ENCODE assay signal across 11 cellular contexts in genomic region chr1:53172751-53173498, GRCh38. TPM values are rescaled to one million over a fixed set of nuclear protein-coding genes. Genes with fewer than 3 reads are reported as not detected.
DNase-seq lines count a peak whose midpoint lies in the region; ATAC-seq and TF ChIP-seq lines count a peak whose summit lies in the region.
"Had no signal": no experiment of that assay in that cellular context is flagged by ENCODE, and none has a peak within 500 bp of the region (broad histone marks: within the 10 kb centered on the region; RNA-seq: fewer than 3 reads in every experiment).

No MANE protein-coding gene starts in this region.

- peak; percentile 83 for ATAC-seq in central memory CD8-positive, alpha-beta T cell (replicated peaks; ENCODE audit: extremely low read depth, poor library complexity, severe bottlenecking)
- no peak for ATAC-seq in body of pancreas

- H3K4me1 ChIP-seq in rectal smooth muscle tissue (ENCODE audit: control insufficient read depth, insufficient read depth, low read length) (peaks cover 14% of the 10 kb centered on the region), body of pancreas (peaks cover 27% of the 10 kb centered on the region)

- DNase-seq in DMS153 (lab: John Stamatoyannopoulos, UW) (peak; percentile 30), DMS153 treated with DMSO at 0.1 percent for 48 hours (lab: John Stamatoyannopoulos, UW; ENCODE audit: unreplicated experiment) (no peak), NCI-H1694 treated with DMSO at 0.1 percent for 48 hours (lab: John Stamatoyannopoulos, UW) (peak; percentile 34), amniotic stem cell (lab: John Stamatoyannopoulos, UW) (no peak), body of pancreas (no peak)
- DNase-seq in central memory CD8-positive, alpha-beta T cell (ENCODE audit: low spot score in 2 of 2): no peak
- DNase-seq in stimulated activated CD4-positive, alpha-beta T cell treated with anti-CD3 and anti-CD28 coated beads, Interleukin-2, amount 100 ng/mL, for 48 hours: no peak

- peaks cover 7% of the 10 kb centered on the region for H3K4me1 Mint-ChIP-seq in central memory CD8-positive, alpha-beta T cell

- intact Hi-C loops in body of pancreas (cut with DNase I): no loop called here

- H3K27me3 Mint-ChIP-seq in central memory CD8-positive, alpha-beta T cell: peaks cover 24% of the 10 kb centered on the region

- 56 to 63% methylated on average over 7 of the region's 7 CpGs for WGBS in body of pancreas, 2 donors

- no peak for TF ChIP-seq POLR2A in body of pancreas (IDR thresholded peaks at IDR 0.05)

- H3K27ac Mint-ChIP-seq in central memory CD8-positive, alpha-beta T cell (ENCODE audit: low read depth): peak overlapping the region; percentile 68

- no peaks in the 10 kb centered on the region for H3K9me3 Mint-ChIP-seq in central memory CD8-positive, alpha-beta T cell

- peak overlapping the region; percentile 42 for H3K27ac ChIP-seq in rectal smooth muscle tissue (ENCODE audit: low read depth, low read length)
- no peak overlapping the region for H3K27ac ChIP-seq in body of pancreas
- H3K27ac ChIP-seq: 22Rv1, SK-N-MC had no signal

- no peak for TF ChIP-seq CTCF in body of pancreas (IDR thresholded peaks at IDR 0.05)

- H3K4me3 ChIP-seq in rectal smooth muscle tissue (ENCODE audit: low read length) (no peak overlapping the region), body of pancreas (no peak overlapping the region)
- H3K4me3 ChIP-seq: SK-N-MC had no signal

- H3K27me3 ChIP-seq in rectal smooth muscle tissue (ENCODE audit: control insufficient read depth, insufficient read depth, low read length) (no peaks in the 10 kb centered on the region), body of pancreas (no peaks in the 10 kb centered on the region)

- no peak overlapping the region for H3K4me3 Mint-ChIP-seq in central memory CD8-positive, alpha-beta T cell

- H3K9me3 ChIP-seq in body of pancreas: no peaks in the 10 kb centered on the region

- no peak overlapping the region for H3K9ac ChIP-seq in rectal smooth muscle tissue (ENCODE audit: low read length)

- no peaks in the 10 kb centered on the region for H3K36me3 ChIP-seq in rectal smooth muscle tissue (ENCODE audit: control insufficient read depth, insufficient read depth, low read length)
- no peaks in the 10 kb centered on the region for H3K36me3 ChIP-seq in body of pancreas (replicated peaks in 1 of 2; ENCODE audit: insufficient read depth in 1 of 2, low read depth in 2 of 2)

- peaks cover 2% of the 10 kb centered on the region for H3K36me3 Mint-ChIP-seq in central memory CD8-positive, alpha-beta T cell (ENCODE audit: insufficient read depth)

RNA-seq across cellular contexts. Expression of gene CPT2, which starts 23.7 kb away (rescaled TPM):
- total RNA-seq in body of pancreas: 10 to 100 TPM; 14.5 to 15.6 TPM

RNA-seq across cellular contexts. Expression of gene SLC1A7, which starts 30.5 kb away (rescaled TPM):
- total RNA-seq in body of pancreas: not detected
- total RNA-seq: temporal lobe had no signal

RNA-seq across cellular contexts. Expression of gene CZIB, which starts 47.5 kb away (rescaled TPM):
- total RNA-seq in body of pancreas: 10 to 100 TPM; 14.5 to 18.9 TPM

Comparison
In these comparisons a context has a peak if more than half of its experiments do, and no peak if none do; other contexts are left out.
1. DNase-seq: peak in DMS153 (single experiment) and NCI-H1694 treated with DMSO at 0.1 percent for 48 hours (single experiment); none in DMS153 treated with DMSO at 0.1 percent for 48 hours (single experiment), central memory CD8-positive, alpha-beta T cell (0 of 2), amniotic stem cell (single experiment), body of pancreas (0 of 4) and stimulated activated CD4-positive, alpha-beta T cell treated with anti-CD3 and anti-CD28 coated beads, Interleukin-2, amount 100 ng/mL, for 48 hours (0 of 2).